12 cellular contexts compared by ENCODE assay signal in genomic region chr7:139875821-139876241, GRCh38. TPM values are rescaled to one million over a fixed set of nuclear protein-coding genes. Genes with fewer than 3 reads are reported as not detected.
DNase-seq lines count a peak whose midpoint lies in the region; ATAC-seq and TF ChIP-seq lines count a peak whose summit lies in the region.
"Had no signal": no experiment of that assay in that cellular context is flagged by ENCODE, and none has a peak within 500 bp of the region (broad histone marks: within the 10 kb centered on the region; RNA-seq: fewer than 3 reads in every experiment).

No MANE protein-coding gene starts in this region.

- H3K27ac ChIP-seq in naive thymus-derived CD4-positive, alpha-beta T cell (ENCODE audit: low read depth, low read length), result no peak overlapping the region
- H3K27ac ChIP-seq in neural progenitor cell, result no peak overlapping the region

- DNase-seq in UCSD-AML1 (lab: John Stamatoyannopoulos, UW; ENCODE audit: unreplicated experiment), result peak; percentile 16
- DNase-seq in naive thymus-derived CD4-positive, alpha-beta T cell, result no peak
- DNase-seq in neural progenitor cell (ENCODE audit: low spot score), result no peak
- DNase-seq in stimulated activated CD4-positive, alpha-beta T cell treated with anti-CD3 and anti-CD28 coated beads, Interleukin-1b, Interleukin-23, amount 100 ng/mL, for 48 hours, result no peak
- no peak for DNase-seq in GOT3 (lab: John Stamatoyannopoulos, UW)
- DNase-seq: foreskin fibroblast, Kasumi-1, SHP77 treated with DMSO at 0.1 percent for 48 hours had no signal

- peak; percentile 67 for ATAC-seq in GM18868 (IDR thresholded peaks at IDR 0.05; ENCODE audit: unreplicated experiment)
- ATAC-seq in HG02970 (IDR thresholded peaks at IDR 0.05; ENCODE audit: low FRiP score, unreplicated experiment), result peak; percentile 88
- ATAC-seq in naive thymus-derived CD4-positive, alpha-beta T cell, result peak; percentile 74
- no peak for ATAC-seq in GM18502 (IDR thresholded peaks at IDR 0.05; ENCODE audit: poor library complexity, unreplicated experiment)

- CTCF ChIA-PET in naive thymus-derived CD4-positive, alpha-beta T cell (lab: Charles Lee), result no interaction called here

- no peak overlapping the region for H3K27ac Mint-ChIP-seq in naive thymus-derived CD4-positive, alpha-beta T cell
- H3K27ac Mint-ChIP-seq in neural progenitor cell, result no peak overlapping the region

- H2AFZ ChIP-seq in neural progenitor cell (replicated peaks), result no peak overlapping the region

- H4K20me1 ChIP-seq in neural progenitor cell (ENCODE audit: low read depth), result no peaks in the 10 kb centered on the region

- peaks cover 0 to 2% (median 0%) of the 10 kb centered on the region in 5 donors for H3K36me3 Mint-ChIP-seq in naive thymus-derived CD4-positive, alpha-beta T cell
- no peaks in the 10 kb centered on the region for H3K36me3 Mint-ChIP-seq in neural progenitor cell

- POLR2A ChIA-PET in naive thymus-derived CD4-positive, alpha-beta T cell (lab: Charles Lee), result no interaction called here

- H3K4me3 Mint-ChIP-seq in naive thymus-derived CD4-positive, alpha-beta T cell, result no peak overlapping the region
- no peak overlapping the region for H3K4me3 Mint-ChIP-seq in neural progenitor cell
- H3K4me3 Mint-ChIP-seq: nephron had no signal

- TF ChIP-seq CTCF in neural progenitor cell (IDR thresholded peaks at IDR 0.05), result no peak

- no peaks in the 10 kb centered on the region for H3K9me3 ChIP-seq in naive thymus-derived CD4-positive, alpha-beta T cell (ENCODE audit: control insufficient read depth in 2 of 3, low read length in 3 of 3)
- H3K9me3 ChIP-seq in neural progenitor cell (ENCODE audit: low read depth), result no peaks in the 10 kb centered on the region

- H3K4me1 Mint-ChIP-seq in naive thymus-derived CD4-positive, alpha-beta T cell, result peaks cover 0 to 10% (median 0%) of the 10 kb centered on the region in 7 donors
- peaks cover 3% of the 10 kb centered on the region for H3K4me1 Mint-ChIP-seq in neural progenitor cell

- no peaks in the 10 kb centered on the region for H3F3A ChIP-seq in neural progenitor cell (ENCODE audit: low read depth)

- no peaks in the 10 kb centered on the region for H3K4me1 ChIP-seq in naive thymus-derived CD4-positive, alpha-beta T cell (ENCODE audit: control insufficient read depth in 2 of 2, insufficient read depth in 2 of 2, low read length in 2 of 2)
- no peaks in the 10 kb centered on the region for H3K4me1 ChIP-seq in neural progenitor cell

- H3K27me3 ChIP-seq in naive thymus-derived CD4-positive, alpha-beta T cell (ENCODE audit: control insufficient read depth in 2 of 2, insufficient read depth in 2 of 2, low read length in 2 of 2), result no peaks in the 10 kb centered on the region
- no peaks in the 10 kb centered on the region for H3K27me3 ChIP-seq in neural progenitor cell

- H3K9ac ChIP-seq in neural progenitor cell, result no peak overlapping the region

- no peak overlapping the region for H3K4me2 ChIP-seq in neural progenitor cell

- H3K79me2 ChIP-seq in neural progenitor cell (ENCODE audit: low read depth), result no peaks in the 10 kb centered on the region

- no peak overlapping the region for H3K4me3 ChIP-seq in naive thymus-derived CD4-positive, alpha-beta T cell (ENCODE audit: low read length)
- H3K4me3 ChIP-seq in neural progenitor cell, result no peak overlapping the region

- H3K36me3 ChIP-seq in naive thymus-derived CD4-positive, alpha-beta T cell (ENCODE audit: control insufficient read depth in 2 of 3, insufficient read depth in 3 of 3, low read length in 3 of 3), result no peaks in the 10 kb centered on the region
- H3K36me3 ChIP-seq in neural progenitor cell, result no peaks in the 10 kb centered on the region

- H3K9me3 Mint-ChIP-seq in naive thymus-derived CD4-positive, alpha-beta T cell, result peaks cover 0 to 3% (median 0%) of the 10 kb centered on the region in 11 donors
- H3K9me3 Mint-ChIP-seq in neural progenitor cell, result no peaks in the 10 kb centered on the region
- H3K9me3 Mint-ChIP-seq: nephron had no signal

- intact Hi-C loops in naive thymus-derived CD4-positive, alpha-beta T cell (cut with micrococcal nuclease), result no loop called here

- H3K27me3 Mint-ChIP-seq in naive thymus-derived CD4-positive, alpha-beta T cell, result no peaks in the 10 kb centered on the region
- no peaks in the 10 kb centered on the region for H3K27me3 Mint-ChIP-seq in neural progenitor cell (ENCODE audit: insufficient read depth, low read depth)

RNA-seq across cellular contexts. Expression of gene TBXAS1, which starts 46.8 kb away (rescaled TPM):
- 10 to 100 TPM in 1 of 5 experiments, 1 to 10 TPM in 4; 2.6 to 70.9 (median 6.7) TPM for total RNA-seq in naive thymus-derived CD4-positive, alpha-beta T cell
- polyA plus RNA-seq in naive thymus-derived CD4-positive, alpha-beta T cell, result 1 to 10 TPM; 1.9 to 2.9 TPM
- total RNA-seq in neural progenitor cell (ENCODE audit: low replicate concordance), result 1.5 TPM in 1 of 2 replicates, not detected in the other
